8 cellular contexts compared by ENCODE assay signal in the genomic region with DNA sequence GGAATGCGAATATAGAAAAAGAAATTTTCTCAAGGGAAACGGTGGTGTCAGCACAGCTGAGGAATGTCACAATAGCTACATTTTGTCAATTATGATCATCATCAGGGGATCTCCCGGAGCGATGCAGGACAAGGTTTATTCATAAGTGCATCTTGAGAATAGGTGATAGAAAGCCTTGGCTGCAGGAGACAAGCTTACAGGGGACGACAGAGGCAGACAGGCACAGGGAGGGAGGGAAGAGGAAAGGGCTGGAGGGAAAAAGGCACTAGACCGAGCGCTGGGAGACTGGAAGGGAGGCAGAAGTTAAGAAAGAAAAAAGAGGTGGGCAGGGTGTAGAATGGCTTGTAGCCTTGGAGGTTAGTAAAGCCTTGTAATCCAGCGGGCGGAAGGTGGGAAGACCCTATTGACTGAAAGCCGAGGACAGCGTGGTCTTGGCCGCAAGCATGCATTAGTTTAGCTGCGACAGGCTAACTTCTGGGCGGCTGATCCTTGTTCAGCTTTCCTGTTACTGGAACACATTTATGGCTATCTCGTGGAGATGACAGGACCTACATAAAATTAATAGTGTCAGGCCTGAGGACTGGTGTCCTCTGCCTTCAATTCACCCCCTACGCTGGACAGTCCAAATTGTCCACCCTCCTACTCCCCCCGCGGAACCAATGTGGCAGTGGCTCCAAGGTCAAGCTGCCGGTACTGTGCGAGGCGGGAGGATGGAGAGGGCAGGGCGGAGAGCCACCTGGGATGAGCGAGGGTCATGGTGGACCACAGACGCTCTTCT. TPM values are rescaled to one million over a fixed set of nuclear protein-coding genes. Genes with fewer than 3 reads are reported as not detected.
DNase-seq lines count a peak whose midpoint lies in the region; ATAC-seq and TF ChIP-seq lines count a peak whose summit lies in the region.

No MANE protein-coding gene starts in this region.

- CTCF ChIA-PET in HCT116 (lab: Charles Lee) = interaction anchor here (1.4 kb wide), 1 partner anchor 10 kb away, joined by 5 read pairs; no protein-coding TSS in a partner anchor
- CTCF ChIA-PET in activated CD4-positive, alpha-beta memory T cell treated with anti-CD3 and anti-CD28 coated beads for 36 hours (lab: Charles Lee) = interaction anchor here (1.0 to 1.1 kb wide), 2 partner anchors 10 to 469 kb away, joined by 3 read pairs; no protein-coding TSS in a partner anchor

- TF ChIP-seq RAD21 in HCT116 (IDR thresholded peaks at IDR 0.05; ENCODE audit: low read depth) = no peak

- H3K4me3 ChIP-seq in HCT116 (replicated peaks in 1 of 2; ENCODE audit: low read depth in 1 of 2, low read length in 2 of 2) = peak overlapping the region; percentile 89 to 90
- H3K4me3 ChIP-seq in heart left ventricle = peak overlapping the region; percentile 76 to 97 (median 86)

- H3K27me3 Mint-ChIP-seq in activated CD4-positive, alpha-beta memory T cell treated with anti-CD3 and anti-CD28 coated beads for 36 hours = peaks cover 18% of the 10 kb centered on the region
- no peaks in the 10 kb centered on the region for H3K27me3 Mint-ChIP-seq in osteocyte (ENCODE audit: unreplicated experiment)

- H3K4me1 Mint-ChIP-seq in activated CD4-positive, alpha-beta memory T cell treated with anti-CD3 and anti-CD28 coated beads for 36 hours (ENCODE audit: low read depth) = peaks cover 38% of the 10 kb centered on the region
- H3K4me1 Mint-ChIP-seq in osteocyte (ENCODE audit: unreplicated experiment) = peaks cover 31% of the 10 kb centered on the region

- H3K9me3 ChIP-seq in HCT116 (ENCODE audit: control insufficient read depth in 1 of 2, insufficient read depth in 1 of 2, low read depth in 1 of 2, low read length in 2 of 2) (no peaks in the 10 kb centered on the region), heart left ventricle (no peaks in the 10 kb centered on the region)

- no peak for TF ChIP-seq POLR2A in HCT116 (IDR thresholded peaks at IDR 0.05; ENCODE audit: borderline replicate concordance, extremely low read depth, insufficient read depth, insufficient read length)
- TF ChIP-seq POLR2A in heart left ventricle (IDR thresholded peaks at IDR 0.05) = no peak

- H3K27ac Mint-ChIP-seq in activated CD4-positive, alpha-beta memory T cell treated with anti-CD3 and anti-CD28 coated beads for 36 hours = peak overlapping the region; percentile 75
- peak overlapping the region; percentile 95 for H3K27ac Mint-ChIP-seq in osteocyte (ENCODE audit: unreplicated experiment)

- H2AFZ ChIP-seq in HCT116 (ENCODE audit: low read depth, low read length, poor library complexity, severe bottlenecking) = no peak overlapping the region

- ATAC-seq in HCT116 = no peak
- peak; percentile 12 to 27 (median 23) for ATAC-seq in heart left ventricle
- no peak for ATAC-seq in GM21360 (IDR thresholded peaks at IDR 0.05; ENCODE audit: unreplicated experiment)
- no peak for ATAC-seq in GM18498 (IDR thresholded peaks at IDR 0.05; ENCODE audit: unreplicated experiment)
- no peak for ATAC-seq in HG03196 (IDR thresholded peaks at IDR 0.05; ENCODE audit: unreplicated experiment)

- DNase-seq in HCT116 (ENCODE audit: low read depth, low spot score) (no peak), heart left ventricle (peak in 4 of 5 donors; percentile 29 to 40 (median 34)), osteocyte (ENCODE audit: extremely low spot score, unreplicated experiment) (no peak), putamen (ENCODE audit: low spot score) (no peak)
- DNase-seq in activated CD4-positive, alpha-beta memory T cell treated with anti-CD3 and anti-CD28 coated beads for 36 hours = peak; percentile 12

- H3K27me3 ChIP-seq in HCT116 (ENCODE audit: insufficient read depth, low read length) (no peaks in the 10 kb centered on the region), heart left ventricle (peaks cover 0 to 18% (median 0%) of the 10 kb centered on the region in 9 donors)

- H3K36me3 ChIP-seq in HCT116 (ENCODE audit: control insufficient read depth in 1 of 2, insufficient read depth in 2 of 2, low read length in 2 of 2) (no peaks in the 10 kb centered on the region), heart left ventricle (no peaks in the 10 kb centered on the region)

- no peaks in the 10 kb centered on the region for H3K9me3 Mint-ChIP-seq in activated CD4-positive, alpha-beta memory T cell treated with anti-CD3 and anti-CD28 coated beads for 36 hours
- H3K9me3 Mint-ChIP-seq in osteocyte (ENCODE audit: unreplicated experiment) = no peaks in the 10 kb centered on the region

- peaks cover 49% of the 10 kb centered on the region for H3K79me2 ChIP-seq in HCT116 (ENCODE audit: insufficient read depth, low read length)

- POLR2A ChIA-PET in HCT116 (lab: Charles Lee) = no interaction called here
- POLR2A ChIA-PET in activated CD4-positive, alpha-beta memory T cell treated with anti-CD3 and anti-CD28 coated beads for 36 hours (lab: Charles Lee) = interaction anchor here (0.6 kb wide), 1 partner anchor 1803 kb away, joined by 3 read pairs; no protein-coding TSS in a partner anchor

- H3K36me3 Mint-ChIP-seq in activated CD4-positive, alpha-beta memory T cell treated with anti-CD3 and anti-CD28 coated beads for 36 hours = no peaks in the 10 kb centered on the region
- peaks cover 2% of the 10 kb centered on the region for H3K36me3 Mint-ChIP-seq in osteocyte (ENCODE audit: unreplicated experiment)

- H3K4me2 ChIP-seq in HCT116 (ENCODE audit: low read length) = peak overlapping the region; percentile 86

- peak overlapping the region; percentile 91 for H3K4me3 Mint-ChIP-seq in activated CD4-positive, alpha-beta memory T cell treated with anti-CD3 and anti-CD28 coated beads for 36 hours
- peak overlapping the region; percentile 97 for H3K4me3 Mint-ChIP-seq in osteocyte (ENCODE audit: unreplicated experiment)

- RAD21 ChIA-PET in HCT116 (lab: Charles Lee; ENCODE audit: low non-redundant PET in 1 of 2, low total read pairs in 2 of 2, uncharacterized antibody in 2 of 2, unreplicated experiment in 2 of 2) = no interaction called here

- BruUV-seq in HCT116 (replicated peaks; lab: Mats Ljungman, UMichigan) = no TSS peak

- H3K9me2 ChIP-seq in HCT116 (ENCODE audit: insufficient read depth) = no peaks in the 10 kb centered on the region

- H3K27ac ChIP-seq in HCT116 (ENCODE audit: low read depth, low read length) = peak overlapping the region; percentile 96
- H3K27ac ChIP-seq in heart left ventricle = peak overlapping the region; percentile 81 to 92 (median 84)

- H3K4me1 ChIP-seq in HCT116 (ENCODE audit: control insufficient read depth in 1 of 2, insufficient read depth in 2 of 2, low read length in 2 of 2) (peaks cover 5 to 31% of the 10 kb centered on the region in 2 experiments), heart left ventricle (peaks cover 0 to 27% (median 15%) of the 10 kb centered on the region in 12 donors)

- H3K9ac ChIP-seq in HCT116 (ENCODE audit: low read length) = peak overlapping the region; percentile 85

- TF ChIP-seq CTCF in HCT116 (IDR thresholded peaks at IDR 0.05 in 2 of 3, conservative IDR thresholded peaks at IDR 0.05 in 1 of 3; ENCODE audit: borderline replicate concordance in 1 of 3, insufficient read depth in 1 of 3, low read depth in 2 of 3, low read length in 2 of 3) (no peak), heart left ventricle (IDR thresholded peaks at IDR 0.05) (no peak), osteocyte (IDR thresholded peaks at IDR 0.05) (no peak)

- H4K20me1 ChIP-seq in HCT116 (ENCODE audit: insufficient read depth) = no peaks in the 10 kb centered on the region

- intact Hi-C loops in HCT116 (cut with micrococcal nuclease) = loop anchor here (2.0 to 10.0 kb wide), 8 partner anchors 265 to 1338 kb away; no protein-coding TSS in a partner anchor
- intact Hi-C loops in activated CD4-positive, alpha-beta memory T cell treated with anti-CD3 and anti-CD28 coated beads for 36 hours (cut with micrococcal nuclease) = loop anchor here (2.0 to 10.0 kb wide), 6 partner anchors 185 to 1335 kb away; a partner anchor contains a TSS
- intact Hi-C loops in heart left ventricle (cut with DNase I) = loop anchor here in 1 of 10 donors (10.0 kb wide), 1 partner anchor 1335 kb away; no protein-coding TSS in a partner anchor

- 7 to 9% (median 7%) methylated on average over 24 of the region's 24 CpGs for WGBS in heart left ventricle, 4 donors

TF ChIP-seq in HCT116, 20 proteins besides CTCF, POLR2A, EP300 and RAD21 (continues in another document):
- TF ChIP-seq YY1 (IDR thresholded peaks at IDR 0.05; ENCODE audit: extremely low read depth, insufficient replicate concordance, low read depth, low read length) (no peak), TCF7L2 (IDR thresholded peaks at IDR 0.05; ENCODE audit: borderline replicate concordance, extremely low read depth, insufficient read depth, insufficient read length) (no peak), ZFX (IDR thresholded peaks at IDR 0.05) (no peak), SRF (IDR thresholded peaks at IDR 0.05; ENCODE audit: low read depth) (no peak), EZH2 (IDR thresholded peaks at IDR 0.05) (no peak), SIN3A (IDR thresholded peaks at IDR 0.05; ENCODE audit: low read depth) (no peak; the same call in 1 of the 2 replicates), CEBPB (IDR thresholded peaks at IDR 0.05; ENCODE audit: low read depth) (no peak), POLR2AphosphoS5 (IDR thresholded peaks at IDR 0.05; ENCODE audit: low read depth, low read length) (no peak)
- TF ChIP-seq, protein P1, sequence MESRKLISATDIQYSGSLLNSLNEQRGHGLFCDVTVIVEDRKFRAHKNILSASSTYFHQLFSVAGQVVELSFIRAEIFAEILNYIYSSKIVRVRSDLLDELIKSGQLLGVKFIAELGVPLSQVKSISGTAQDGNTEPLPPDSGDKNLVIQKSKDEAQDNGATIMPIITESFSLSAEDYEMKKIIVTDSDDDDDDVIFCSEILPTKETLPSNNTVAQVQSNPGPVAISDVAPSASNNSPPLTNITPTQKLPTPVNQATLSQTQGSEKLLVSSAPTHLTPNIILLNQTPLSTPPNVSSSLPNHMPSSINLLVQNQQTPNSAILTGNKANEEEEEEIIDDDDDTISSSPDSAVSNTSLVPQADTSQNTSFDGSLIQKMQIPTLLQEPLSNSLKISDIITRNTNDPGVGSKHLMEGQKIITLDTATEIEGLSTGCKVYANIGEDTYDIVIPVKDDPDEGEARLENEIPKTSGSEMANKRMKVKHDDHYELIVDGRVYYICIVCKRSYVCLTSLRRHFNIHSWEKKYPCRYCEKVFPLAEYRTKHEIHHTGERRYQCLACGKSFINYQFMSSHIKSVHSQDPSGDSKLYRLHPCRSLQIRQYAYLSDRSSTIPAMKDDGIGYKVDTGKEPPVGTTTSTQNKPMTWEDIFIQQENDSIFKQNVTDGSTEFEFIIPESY (IDR thresholded peaks at IDR 0.05; ENCODE audit: extremely low read depth, insufficient replicate concordance, low read length) = no peak
- TF ChIP-seq, protein P2, sequence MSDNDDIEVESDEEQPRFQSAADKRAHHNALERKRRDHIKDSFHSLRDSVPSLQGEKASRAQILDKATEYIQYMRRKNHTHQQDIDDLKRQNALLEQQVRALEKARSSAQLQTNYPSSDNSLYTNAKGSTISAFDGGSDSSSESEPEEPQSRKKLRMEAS (IDR thresholded peaks at IDR 0.05) = no peak

RNA-seq across cellular contexts. Expression of a gene that starts 1.5 kb away (rescaled TPM):
- total RNA-seq in HCT116 (2021; ENCODE audit: unreplicated experiment) (93.6 TPM), heart left ventricle (10 to 100 TPM in 4 of 9 donors, 1 to 10 TPM in 5; 5.0 to 13.8 (median 9.3) TPM), osteocyte (70.8 and 75.5 TPM in 2 replicates)
- polyA plus RNA-seq in HCT116 (2012) = 20.2 and 31.6 TPM in 2 replicates
- total RNA-seq in activated CD4-positive, alpha-beta memory T cell treated with anti-CD3 and anti-CD28 coated beads for 36 hours = 10 to 100 TPM; 10.5 to 11.3 TPM
- 1 to 10 TPM; 1.8 to 8.8 TPM for polyA plus RNA-seq in heart left ventricle

Comparison
In these comparisons a context has a peak if more than half of its experiments do, and no peak if none do; other contexts are left out.
1. ATAC-seq: peak in heart left ventricle (4 of 4); none in HCT116 (single experiment), GM21360 (single experiment), GM18498 (single experiment) and HG03196 (single experiment).
2. DNase-seq: peak in activated CD4-positive, alpha-beta memory T cell treated with anti-CD3 and anti-CD28 coated beads for 36 hours (single experiment) and heart left ventricle (4 of 5); none in HCT116 (single experiment), osteocyte (single experiment) and putamen (single experiment).